Comparison of ENCODE assay signal across 1 cellular context in the genomic region with DNA sequence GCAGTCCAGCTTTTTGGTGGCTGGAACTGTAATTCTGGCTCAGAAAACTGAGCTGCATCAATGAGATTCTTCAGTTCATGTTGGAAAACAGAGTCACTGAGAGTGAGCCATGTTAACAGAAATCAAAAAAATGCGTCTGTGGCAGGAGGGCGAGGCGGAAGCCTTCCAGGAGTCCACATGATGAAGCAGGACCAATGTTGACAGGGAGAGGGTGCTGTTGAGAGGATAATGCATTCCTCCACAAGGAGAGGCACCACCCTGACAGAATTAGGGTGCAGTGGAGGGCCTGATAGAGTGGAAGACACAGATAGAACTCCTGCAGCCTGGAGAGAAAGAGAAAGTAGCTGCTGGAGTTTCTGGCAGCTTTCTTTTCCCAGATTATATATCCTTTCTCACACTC.
TF ChIP-seq lines count a peak whose summit lies in the region.

No MANE protein-coding gene starts in this region.

TF ChIP-seq in GM23338, 12 proteins besides CTCF, POLR2A, EP300 and RAD21 (continued from another document):
- TF ChIP-seq, protein P1, sequence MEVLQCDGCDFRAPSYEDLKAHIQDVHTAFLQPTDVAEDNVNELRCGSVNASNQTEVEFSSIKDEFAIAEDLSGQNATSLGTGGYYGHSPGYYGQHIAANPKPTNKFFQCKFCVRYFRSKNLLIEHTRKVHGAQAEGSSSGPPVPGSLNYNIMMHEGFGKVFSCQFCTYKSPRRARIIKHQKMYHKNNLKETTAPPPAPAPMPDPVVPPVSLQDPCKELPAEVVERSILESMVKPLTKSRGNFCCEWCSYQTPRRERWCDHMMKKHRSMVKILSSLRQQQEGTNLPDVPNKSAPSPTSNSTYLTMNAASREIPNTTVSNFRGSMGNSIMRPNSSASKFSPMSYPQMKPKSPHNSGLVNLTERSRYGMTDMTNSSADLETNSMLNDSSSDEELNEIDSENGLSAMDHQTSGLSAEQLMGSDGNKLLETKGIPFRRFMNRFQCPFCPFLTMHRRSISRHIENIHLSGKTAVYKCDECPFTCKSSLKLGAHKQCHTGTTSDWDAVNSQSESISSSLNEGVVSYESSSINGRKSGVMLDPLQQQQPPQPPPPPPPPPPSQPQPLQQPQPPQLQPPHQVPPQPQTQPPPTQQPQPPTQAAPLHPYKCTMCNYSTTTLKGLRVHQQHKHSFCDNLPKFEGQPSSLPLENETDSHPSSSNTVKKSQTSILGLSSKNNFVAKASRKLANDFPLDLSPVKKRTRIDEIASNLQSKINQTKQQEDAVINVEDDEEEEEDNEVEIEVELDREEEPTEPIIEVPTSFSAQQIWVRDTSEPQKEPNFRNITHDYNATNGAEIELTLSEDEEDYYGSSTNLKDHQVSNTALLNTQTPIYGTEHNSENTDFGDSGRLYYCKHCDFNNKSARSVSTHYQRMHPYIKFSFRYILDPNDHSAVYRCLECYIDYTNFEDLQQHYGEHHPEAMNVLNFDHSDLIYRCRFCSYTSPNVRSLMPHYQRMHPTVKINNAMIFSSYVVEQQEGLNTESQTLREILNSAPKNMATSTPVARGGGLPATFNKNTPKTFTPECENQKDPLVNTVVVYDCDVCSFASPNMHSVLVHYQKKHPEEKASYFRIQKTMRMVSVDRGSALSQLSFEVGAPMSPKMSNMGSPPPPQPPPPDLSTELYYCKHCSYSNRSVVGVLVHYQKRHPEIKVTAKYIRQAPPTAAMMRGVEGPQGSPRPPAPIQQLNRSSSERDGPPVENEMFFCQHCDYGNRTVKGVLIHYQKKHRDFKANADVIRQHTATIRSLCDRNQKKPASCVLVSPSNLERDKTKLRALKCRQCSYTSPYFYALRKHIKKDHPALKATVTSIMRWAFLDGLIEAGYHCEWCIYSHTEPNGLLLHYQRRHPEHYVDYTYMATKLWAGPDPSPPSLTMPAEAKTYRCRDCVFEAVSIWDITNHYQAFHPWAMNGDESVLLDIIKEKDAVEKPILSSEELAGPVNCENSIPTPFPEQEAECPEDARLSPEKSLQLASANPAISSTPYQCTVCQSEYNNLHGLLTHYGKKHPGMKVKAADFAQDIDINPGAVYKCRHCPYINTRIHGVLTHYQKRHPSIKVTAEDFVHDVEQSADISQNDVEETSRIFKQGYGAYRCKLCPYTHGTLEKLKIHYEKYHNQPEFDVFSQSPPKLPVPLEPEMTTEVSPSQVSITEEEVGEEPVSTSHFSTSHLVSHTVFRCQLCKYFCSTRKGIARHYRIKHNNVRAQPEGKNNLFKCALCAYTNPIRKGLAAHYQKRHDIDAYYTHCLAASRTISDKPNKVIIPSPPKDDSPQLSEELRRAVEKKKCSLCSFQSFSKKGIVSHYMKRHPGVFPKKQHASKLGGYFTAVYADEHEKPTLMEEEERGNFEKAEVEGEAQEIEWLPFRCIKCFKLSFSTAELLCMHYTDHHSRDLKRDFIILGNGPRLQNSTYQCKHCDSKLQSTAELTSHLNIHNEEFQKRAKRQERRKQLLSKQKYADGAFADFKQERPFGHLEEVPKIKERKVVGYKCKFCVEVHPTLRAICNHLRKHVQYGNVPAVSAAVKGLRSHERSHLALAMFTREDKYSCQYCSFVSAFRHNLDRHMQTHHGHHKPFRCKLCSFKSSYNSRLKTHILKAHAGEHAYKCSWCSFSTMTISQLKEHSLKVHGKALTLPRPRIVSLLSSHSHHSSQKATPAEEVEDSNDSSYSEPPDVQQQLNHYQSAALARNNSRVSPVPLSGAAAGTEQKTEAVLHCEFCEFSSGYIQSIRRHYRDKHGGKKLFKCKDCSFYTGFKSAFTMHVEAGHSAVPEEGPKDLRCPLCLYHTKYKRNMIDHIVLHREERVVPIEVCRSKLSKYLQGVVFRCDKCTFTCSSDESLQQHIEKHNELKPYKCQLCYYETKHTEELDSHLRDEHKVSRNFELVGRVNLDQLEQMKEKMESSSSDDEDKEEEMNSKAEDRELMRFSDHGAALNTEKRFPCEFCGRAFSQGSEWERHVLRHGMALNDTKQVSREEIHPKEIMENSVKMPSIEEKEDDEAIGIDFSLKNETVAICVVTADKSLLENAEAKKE (CRISPR knock-in tag; IDR thresholded peaks at IDR 0.05): no peak
- TF ChIP-seq STAT1 (IDR thresholded peaks at IDR 0.05; ENCODE audit: unreplicated experiment) (no peak), EZH2 (IDR thresholded peaks at IDR 0.05; ENCODE audit: low read depth, unreplicated experiment) (no peak), NANOG (IDR thresholded peaks at IDR 0.05; ENCODE audit: borderline replicate concordance) (no peak)
